2 cellular contexts compared by ENCODE assay signal in genomic region chr2:29162204-29162928, GRCh38.
TF ChIP-seq lines count a peak whose summit lies in the region.

No MANE protein-coding gene starts in this region.

TF ChIP-seq in IMR-90, 13 proteins besides CTCF, POLR2A, EP300 and RAD21:
- TF ChIP-seq MXI1 (IDR thresholded peaks at IDR 0.05; ENCODE audit: borderline replicate concordance, low read depth, low read length) = no peak
- TF ChIP-seq MAFK (IDR thresholded peaks at IDR 0.05; ENCODE audit: low read depth, low read length) = peak; percentile 74

TF ChIP-seq in K562, 482 proteins besides CTCF, POLR2A, EP300 and RAD21:
- TF ChIP-seq SMARCC2 (IDR thresholded peaks at IDR 0.05; ENCODE audit: low read depth) = no peak
- no peak for TF ChIP-seq ETV5 (CRISPR knock-in tag; IDR thresholded peaks at IDR 0.05; ENCODE audit: low read depth)
- no peak for TF ChIP-seq ZC3H4 (CRISPR knock-in tag; IDR thresholded peaks at IDR 0.05; ENCODE audit: borderline replicate concordance)
- no peak for TF ChIP-seq TAF9B (IDR thresholded peaks at IDR 0.05; ENCODE audit: partially characterized antibody)
- TF ChIP-seq RFX5 (IDR thresholded peaks at IDR 0.05; ENCODE audit: low read depth, low read length) = no peak
- TF ChIP-seq ZNF24 (IDR thresholded peaks at IDR 0.05) = no peak
- no peak for TF ChIP-seq CC2D1A (IDR thresholded peaks at IDR 0.05)
- no peak for TF ChIP-seq STAG1 (CRISPR knock-in tag; IDR thresholded peaks at IDR 0.05; ENCODE audit: borderline replicate concordance)
- no peak for TF ChIP-seq ZFX (CRISPR knock-in tag; IDR thresholded peaks at IDR 0.05)
- TF ChIP-seq HEY1 (CRISPR knock-in tag; IDR thresholded peaks at IDR 0.05; ENCODE audit: borderline replicate concordance) = no peak
- no peak for TF ChIP-seq SRSF1 (IDR thresholded peaks at IDR 0.05; ENCODE audit: low read depth, low read length)
- TF ChIP-seq MAFG (tag; conservative IDR thresholded peaks at IDR 0.05) = peak; percentile 30; the same call in 1 of the 2 replicates
- peak; percentile 75 for TF ChIP-seq ZNF316 (IDR thresholded peaks at IDR 0.05)
- TF ChIP-seq C11orf30 (IDR thresholded peaks at IDR 0.05; ENCODE audit: low read depth) = peak; percentile 47; the same call in 1 of the 2 replicates
- TF ChIP-seq CHCHD3 (CRISPR knock-in tag; IDR thresholded peaks at IDR 0.05) = no peak
- TF ChIP-seq, protein P1, sequence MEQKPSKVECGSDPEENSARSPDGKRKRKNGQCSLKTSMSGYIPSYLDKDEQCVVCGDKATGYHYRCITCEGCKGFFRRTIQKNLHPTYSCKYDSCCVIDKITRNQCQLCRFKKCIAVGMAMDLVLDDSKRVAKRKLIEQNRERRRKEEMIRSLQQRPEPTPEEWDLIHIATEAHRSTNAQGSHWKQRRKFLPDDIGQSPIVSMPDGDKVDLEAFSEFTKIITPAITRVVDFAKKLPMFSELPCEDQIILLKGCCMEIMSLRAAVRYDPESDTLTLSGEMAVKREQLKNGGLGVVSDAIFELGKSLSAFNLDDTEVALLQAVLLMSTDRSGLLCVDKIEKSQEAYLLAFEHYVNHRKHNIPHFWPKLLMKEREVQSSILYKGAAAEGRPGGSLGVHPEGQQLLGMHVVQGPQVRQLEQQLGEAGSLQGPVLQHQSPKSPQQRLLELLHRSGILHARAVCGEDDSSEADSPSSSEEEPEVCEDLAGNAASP (IDR thresholded peaks at IDR 0.05) = no peak
- TF ChIP-seq POLR2AphosphoS5 (IDR thresholded peaks at IDR 0.05; ENCODE audit: control insufficient read depth, insufficient read depth, low read depth, low read length) = no peak
- TF ChIP-seq DDX20 (tag; IDR thresholded peaks at IDR 0.05; ENCODE audit: low read depth) = no peak
- TF ChIP-seq SP1 (CRISPR knock-in tag; IDR thresholded peaks at IDR 0.05) = no peak
- TF ChIP-seq MYC (IDR thresholded peaks at IDR 0.05; ENCODE audit: low read depth, low read length) = no peak
- TF ChIP-seq MYC (CRISPR knock-in tag; IDR thresholded peaks at IDR 0.05; ENCODE audit: borderline replicate concordance, low read depth) = no peak
- TF ChIP-seq NCOA2 (IDR thresholded peaks at IDR 0.05; ENCODE audit: partially characterized antibody in 2 of 2) = no peak
- no peak for TF ChIP-seq GTF2F1 (IDR thresholded peaks at IDR 0.05; ENCODE audit: low read depth, low read length)
- TF ChIP-seq NUFIP1 (IDR thresholded peaks at IDR 0.05; ENCODE audit: partially characterized antibody) = no peak
TF ChIP-seq in K562: peak in this region for 3.
